In the genomic region with DNA sequence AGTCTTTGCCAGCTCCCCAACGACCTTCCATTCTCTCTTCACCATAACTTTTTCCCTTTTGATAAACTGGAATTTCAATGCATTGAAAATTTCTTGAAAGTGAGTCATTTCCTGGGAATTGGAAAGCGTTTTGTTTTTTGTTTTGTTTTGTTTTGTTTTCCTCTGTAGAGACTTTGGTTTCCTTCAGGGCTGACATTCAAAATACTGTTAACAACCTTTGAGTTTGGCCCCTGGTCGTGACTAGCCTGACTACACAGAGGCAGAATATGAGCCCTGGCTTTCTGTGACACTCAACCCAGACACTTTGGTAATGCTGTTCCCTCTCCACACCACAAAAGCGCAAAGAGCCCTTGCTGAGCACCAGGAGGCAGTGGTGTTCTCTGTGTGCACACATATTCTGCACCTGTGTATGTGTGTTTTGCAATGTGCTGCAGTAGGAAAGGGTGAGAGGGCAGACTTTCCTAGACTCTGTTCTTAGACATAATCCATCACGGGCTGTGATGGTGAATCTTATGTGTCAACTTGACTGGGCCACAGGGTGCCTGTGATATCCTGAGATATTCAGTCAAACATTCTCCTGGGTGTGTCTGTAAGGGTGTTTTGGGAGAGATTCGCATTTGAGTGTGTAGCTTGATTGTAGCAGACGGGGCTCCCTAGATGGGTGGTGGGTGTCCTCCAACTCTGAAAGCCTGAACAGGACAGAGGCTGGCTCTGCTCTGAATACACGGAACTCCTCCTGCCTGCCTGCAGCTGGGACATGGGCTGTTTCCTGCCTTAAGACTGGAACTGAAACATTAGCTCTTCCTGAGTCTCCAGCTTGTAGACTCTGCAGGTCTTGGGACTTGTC, we compare ENCODE assay signal across 1 cellular context.
A peak's percentile ranks its signal among the peaks of the same experiment; 100 is the strongest.
TF ChIP-seq lines count a peak whose summit lies in the region.

No MANE protein-coding gene starts in this region.

TF ChIP-seq in K562, 482 proteins besides CTCF, POLR2A, EP300 and RAD21 (continued from another document and continues in another):
- TF ChIP-seq, protein P1, sequence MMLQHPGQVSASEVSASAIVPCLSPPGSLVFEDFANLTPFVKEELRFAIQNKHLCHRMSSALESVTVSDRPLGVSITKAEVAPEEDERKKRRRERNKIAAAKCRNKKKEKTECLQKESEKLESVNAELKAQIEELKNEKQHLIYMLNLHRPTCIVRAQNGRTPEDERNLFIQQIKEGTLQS (IDR thresholded peaks at IDR 0.05) = peak; percentile 29; the same call in 1 of the 2 replicates
- TF ChIP-seq, protein P1 (CRISPR knock-in tag; conservative IDR thresholded peaks at IDR 0.05) = no peak
- TF ChIP-seq JUND (IDR thresholded peaks at IDR 0.05; ENCODE audit: borderline replicate concordance, low read depth, low read length) = peak; percentile 44; the same call in 1 of the 2 replicates
- TF ChIP-seq JUND (tag; IDR thresholded peaks at IDR 0.05; ENCODE audit: borderline replicate concordance, low read depth, low read length) = no peak
- no peak for TF ChIP-seq MBD2 (IDR thresholded peaks at IDR 0.05; ENCODE audit: borderline replicate concordance, low read depth)
- no peak for TF ChIP-seq ZNF584 (CRISPR knock-in tag; IDR thresholded peaks at IDR 0.05; ENCODE audit: low read depth)
- TF ChIP-seq, protein P2, sequence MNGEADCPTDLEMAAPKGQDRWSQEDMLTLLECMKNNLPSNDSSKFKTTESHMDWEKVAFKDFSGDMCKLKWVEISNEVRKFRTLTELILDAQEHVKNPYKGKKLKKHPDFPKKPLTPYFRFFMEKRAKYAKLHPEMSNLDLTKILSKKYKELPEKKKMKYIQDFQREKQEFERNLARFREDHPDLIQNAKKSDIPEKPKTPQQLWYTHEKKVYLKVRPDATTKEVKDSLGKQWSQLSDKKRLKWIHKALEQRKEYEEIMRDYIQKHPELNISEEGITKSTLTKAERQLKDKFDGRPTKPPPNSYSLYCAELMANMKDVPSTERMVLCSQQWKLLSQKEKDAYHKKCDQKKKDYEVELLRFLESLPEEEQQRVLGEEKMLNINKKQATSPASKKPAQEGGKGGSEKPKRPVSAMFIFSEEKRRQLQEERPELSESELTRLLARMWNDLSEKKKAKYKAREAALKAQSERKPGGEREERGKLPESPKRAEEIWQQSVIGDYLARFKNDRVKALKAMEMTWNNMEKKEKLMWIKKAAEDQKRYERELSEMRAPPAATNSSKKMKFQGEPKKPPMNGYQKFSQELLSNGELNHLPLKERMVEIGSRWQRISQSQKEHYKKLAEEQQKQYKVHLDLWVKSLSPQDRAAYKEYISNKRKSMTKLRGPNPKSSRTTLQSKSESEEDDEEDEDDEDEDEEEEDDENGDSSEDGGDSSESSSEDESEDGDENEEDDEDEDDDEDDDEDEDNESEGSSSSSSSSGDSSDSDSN (IDR thresholded peaks at IDR 0.05; ENCODE audit: borderline replicate concordance in 1 of 2, low read depth in 2 of 2, low read length in 2 of 2) = no peak
- TF ChIP-seq MYBL2 (IDR thresholded peaks at IDR 0.05; ENCODE audit: low read depth) = no peak
- no peak for TF ChIP-seq MYBL2 (CRISPR knock-in tag; IDR thresholded peaks at IDR 0.05; ENCODE audit: borderline replicate concordance)
- no peak for TF ChIP-seq ZNF12 (CRISPR knock-in tag; IDR thresholded peaks at IDR 0.05)
- TF ChIP-seq, protein P3, sequence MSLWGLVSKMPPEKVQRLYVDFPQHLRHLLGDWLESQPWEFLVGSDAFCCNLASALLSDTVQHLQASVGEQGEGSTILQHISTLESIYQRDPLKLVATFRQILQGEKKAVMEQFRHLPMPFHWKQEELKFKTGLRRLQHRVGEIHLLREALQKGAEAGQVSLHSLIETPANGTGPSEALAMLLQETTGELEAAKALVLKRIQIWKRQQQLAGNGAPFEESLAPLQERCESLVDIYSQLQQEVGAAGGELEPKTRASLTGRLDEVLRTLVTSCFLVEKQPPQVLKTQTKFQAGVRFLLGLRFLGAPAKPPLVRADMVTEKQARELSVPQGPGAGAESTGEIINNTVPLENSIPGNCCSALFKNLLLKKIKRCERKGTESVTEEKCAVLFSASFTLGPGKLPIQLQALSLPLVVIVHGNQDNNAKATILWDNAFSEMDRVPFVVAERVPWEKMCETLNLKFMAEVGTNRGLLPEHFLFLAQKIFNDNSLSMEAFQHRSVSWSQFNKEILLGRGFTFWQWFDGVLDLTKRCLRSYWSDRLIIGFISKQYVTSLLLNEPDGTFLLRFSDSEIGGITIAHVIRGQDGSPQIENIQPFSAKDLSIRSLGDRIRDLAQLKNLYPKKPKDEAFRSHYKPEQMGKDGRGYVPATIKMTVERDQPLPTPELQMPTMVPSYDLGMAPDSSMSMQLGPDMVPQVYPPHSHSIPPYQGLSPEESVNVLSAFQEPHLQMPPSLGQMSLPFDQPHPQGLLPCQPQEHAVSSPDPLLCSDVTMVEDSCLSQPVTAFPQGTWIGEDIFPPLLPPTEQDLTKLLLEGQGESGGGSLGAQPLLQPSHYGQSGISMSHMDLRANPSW (CRISPR knock-in tag; IDR thresholded peaks at IDR 0.05) = no peak
- no peak for TF ChIP-seq L3MBTL2 (IDR thresholded peaks at IDR 0.05)
- no peak for TF ChIP-seq TAF15 (IDR thresholded peaks at IDR 0.05; ENCODE audit: low read depth, low read length)
- TF ChIP-seq ZNF253 (CRISPR knock-in tag; conservative IDR thresholded peaks at IDR 0.05) = no peak
- TF ChIP-seq, protein P4, sequence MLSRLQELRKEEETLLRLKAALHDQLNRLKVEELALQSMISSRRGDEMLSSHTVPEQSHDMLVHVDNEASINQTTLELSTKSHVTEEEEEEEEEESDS (CRISPR knock-in tag; IDR thresholded peaks at IDR 0.05) = no peak
- TF ChIP-seq BCOR (IDR thresholded peaks at IDR 0.05) = peak; percentile 13; the same call in 1 of the 2 replicates
- TF ChIP-seq ZBTB8A (IDR thresholded peaks at IDR 0.05; ENCODE audit: partially characterized antibody) = no peak
- no peak for TF ChIP-seq NFE2L1 (tag; IDR thresholded peaks at IDR 0.05; ENCODE audit: borderline replicate concordance, low read depth)
- TF ChIP-seq, protein P5, sequence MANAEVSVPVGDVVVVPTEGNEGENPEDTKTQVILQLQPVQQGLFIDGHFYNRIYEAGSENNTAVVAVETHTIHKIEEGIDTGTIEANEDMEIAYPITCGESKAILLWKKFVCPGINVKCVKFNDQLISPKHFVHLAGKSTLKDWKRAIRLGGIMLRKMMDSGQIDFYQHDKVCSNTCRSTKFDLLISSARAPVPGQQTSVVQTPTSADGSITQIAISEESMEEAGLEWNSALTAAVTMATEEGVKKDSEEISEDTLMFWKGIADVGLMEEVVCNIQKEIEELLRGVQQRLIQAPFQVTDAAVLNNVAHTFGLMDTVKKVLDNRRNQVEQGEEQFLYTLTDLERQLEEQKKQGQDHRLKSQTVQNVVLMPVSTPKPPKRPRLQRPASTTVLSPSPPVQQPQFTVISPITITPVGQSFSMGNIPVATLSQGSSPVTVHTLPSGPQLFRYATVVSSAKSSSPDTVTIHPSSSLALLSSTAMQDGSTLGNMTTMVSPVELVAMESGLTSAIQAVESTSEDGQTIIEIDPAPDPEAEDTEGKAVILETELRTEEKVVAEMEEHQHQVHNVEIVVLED (CRISPR knock-in tag; IDR thresholded peaks at IDR 0.05) = no peak
- TF ChIP-seq ZNF644 (tag; IDR thresholded peaks at IDR 0.05; ENCODE audit: low read depth) = no peak
- no peak for TF ChIP-seq SMAD3 (CRISPR knock-in tag; conservative IDR thresholded peaks at IDR 0.05)
- TF ChIP-seq, protein P6, sequence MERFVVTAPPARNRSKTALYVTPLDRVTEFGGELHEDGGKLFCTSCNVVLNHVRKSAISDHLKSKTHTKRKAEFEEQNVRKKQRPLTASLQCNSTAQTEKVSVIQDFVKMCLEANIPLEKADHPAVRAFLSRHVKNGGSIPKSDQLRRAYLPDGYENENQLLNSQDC (CRISPR knock-in tag; IDR thresholded peaks at IDR 0.05) = no peak
- TF ChIP-seq ZNF24 (IDR thresholded peaks at IDR 0.05) = no peak
- TF ChIP-seq CHCHD3 (CRISPR knock-in tag; IDR thresholded peaks at IDR 0.05) = no peak
- peak; percentile 43; the same call in 1 of the 2 replicates for TF ChIP-seq HSF4 (CRISPR knock-in tag; IDR thresholded peaks at IDR 0.05; ENCODE audit: borderline replicate concordance)
- TF ChIP-seq RAD51 (IDR thresholded peaks at IDR 0.05; ENCODE audit: borderline replicate concordance, low read depth) = no peak
- TF ChIP-seq DDX20 (tag; IDR thresholded peaks at IDR 0.05; ENCODE audit: low read depth) = no peak
- TF ChIP-seq, protein P7, sequence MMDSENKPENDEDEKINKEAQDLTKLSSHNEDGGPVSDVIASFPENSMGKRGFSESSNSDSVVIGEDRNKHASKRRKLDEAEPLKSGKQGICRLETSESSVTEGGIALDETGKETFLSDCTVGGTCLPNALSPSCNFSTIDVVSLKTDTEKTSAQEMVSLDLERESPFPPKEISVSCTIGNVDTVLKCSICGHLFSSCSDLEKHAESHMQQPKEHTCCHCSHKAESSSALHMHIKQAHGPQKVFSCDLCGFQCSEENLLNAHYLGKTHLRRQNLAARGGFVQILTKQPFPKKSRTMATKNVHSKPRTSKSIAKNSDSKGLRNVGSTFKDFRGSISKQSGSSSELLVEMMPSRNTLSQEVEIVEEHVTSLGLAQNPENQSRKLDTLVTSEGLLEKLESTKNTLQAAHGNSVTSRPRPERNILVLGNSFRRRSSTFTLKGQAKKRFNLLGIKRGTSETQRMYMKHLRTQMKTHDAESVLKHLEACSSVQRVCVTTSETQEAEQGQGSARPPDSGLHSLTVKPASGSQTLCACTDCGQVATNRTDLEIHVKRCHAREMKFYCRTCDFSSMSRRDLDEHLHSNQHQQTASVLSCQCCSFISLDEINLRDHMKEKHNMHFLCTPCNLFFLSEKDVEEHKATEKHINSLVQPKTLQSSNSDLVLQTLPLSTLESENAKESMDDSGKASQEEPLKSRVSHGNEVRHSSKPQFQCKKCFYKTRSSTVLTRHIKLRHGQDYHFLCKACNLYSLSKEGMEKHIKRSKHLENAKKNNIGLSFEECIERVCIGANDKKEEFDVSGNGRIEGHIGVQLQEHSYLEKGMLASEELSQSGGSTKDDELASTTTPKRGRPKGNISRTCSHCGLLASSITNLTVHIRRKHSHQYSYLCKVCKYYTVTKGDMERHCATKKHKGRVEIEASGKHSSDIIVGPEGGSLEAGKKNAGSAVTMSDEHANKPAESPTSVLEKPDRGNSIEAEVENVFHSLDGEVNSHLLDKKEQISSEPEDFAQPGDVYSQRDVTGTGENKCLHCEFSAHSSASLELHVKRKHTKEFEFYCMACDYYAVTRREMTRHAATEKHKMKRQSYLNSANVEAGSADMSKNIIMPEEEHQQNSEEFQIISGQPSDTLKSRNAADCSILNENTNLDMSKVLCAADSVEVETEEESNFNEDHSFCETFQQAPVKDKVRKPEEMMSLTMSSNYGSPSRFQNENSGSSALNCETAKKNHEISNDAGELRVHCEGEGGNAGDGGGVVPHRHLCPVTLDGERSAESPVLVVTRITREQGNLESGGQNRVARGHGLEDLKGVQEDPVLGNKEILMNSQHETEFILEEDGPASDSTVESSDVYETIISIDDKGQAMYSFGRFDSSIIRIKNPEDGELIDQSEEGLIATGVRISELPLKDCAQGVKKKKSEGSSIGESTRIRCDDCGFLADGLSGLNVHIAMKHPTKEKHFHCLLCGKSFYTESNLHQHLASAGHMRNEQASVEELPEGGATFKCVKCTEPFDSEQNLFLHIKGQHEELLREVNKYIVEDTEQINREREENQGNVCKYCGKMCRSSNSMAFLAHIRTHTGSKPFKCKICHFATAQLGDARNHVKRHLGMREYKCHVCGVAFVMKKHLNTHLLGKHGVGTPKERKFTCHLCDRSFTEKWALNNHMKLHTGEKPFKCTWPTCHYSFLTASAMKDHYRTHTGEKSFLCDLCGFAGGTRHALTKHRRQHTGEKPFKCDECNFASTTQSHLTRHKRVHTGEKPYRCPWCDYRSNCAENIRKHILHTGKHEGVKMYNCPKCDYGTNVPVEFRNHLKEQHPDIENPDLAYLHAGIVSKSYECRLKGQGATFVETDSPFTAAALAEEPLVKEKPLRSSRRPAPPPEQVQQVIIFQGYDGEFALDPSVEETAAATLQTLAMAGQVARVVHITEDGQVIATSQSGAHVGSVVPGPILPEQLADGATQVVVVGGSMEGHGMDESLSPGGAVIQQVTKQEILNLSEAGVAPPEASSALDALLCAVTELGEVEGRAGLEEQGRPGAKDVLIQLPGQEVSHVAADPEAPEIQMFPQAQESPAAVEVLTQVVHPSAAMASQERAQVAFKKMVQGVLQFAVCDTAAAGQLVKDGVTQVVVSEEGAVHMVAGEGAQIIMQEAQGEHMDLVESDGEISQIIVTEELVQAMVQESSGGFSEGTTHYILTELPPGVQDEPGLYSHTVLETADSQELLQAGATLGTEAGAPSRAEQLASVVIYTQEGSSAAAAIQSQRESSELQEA (IDR thresholded peaks at IDR 0.05; ENCODE audit: low read depth) = no peak
- TF ChIP-seq, protein P8, sequence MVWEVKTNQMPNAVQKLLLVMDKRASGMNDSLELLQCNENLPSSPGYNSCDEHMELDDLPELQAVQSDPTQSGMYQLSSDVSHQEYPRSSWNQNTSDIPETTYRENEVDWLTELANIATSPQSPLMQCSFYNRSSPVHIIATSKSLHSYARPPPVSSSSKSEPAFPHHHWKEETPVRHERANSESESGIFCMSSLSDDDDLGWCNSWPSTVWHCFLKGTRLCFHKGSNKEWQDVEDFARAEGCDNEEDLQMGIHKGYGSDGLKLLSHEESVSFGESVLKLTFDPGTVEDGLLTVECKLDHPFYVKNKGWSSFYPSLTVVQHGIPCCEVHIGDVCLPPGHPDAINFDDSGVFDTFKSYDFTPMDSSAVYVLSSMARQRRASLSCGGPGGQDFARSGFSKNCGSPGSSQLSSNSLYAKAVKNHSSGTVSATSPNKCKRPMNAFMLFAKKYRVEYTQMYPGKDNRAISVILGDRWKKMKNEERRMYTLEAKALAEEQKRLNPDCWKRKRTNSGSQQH (CRISPR knock-in tag; IDR thresholded peaks at IDR 0.05) = no peak
- no peak for TF ChIP-seq ZFP36 (IDR thresholded peaks at IDR 0.05; ENCODE audit: low read depth, low read length, partially characterized antibody)
- no peak for TF ChIP-seq HDAC2 (IDR thresholded peaks at IDR 0.05)
- no peak for TF ChIP-seq FUS (optimal IDR thresholded peaks at IDR 0.05; ENCODE audit: low read depth, low read length)
- TF ChIP-seq ARID1B (IDR thresholded peaks at IDR 0.05) = no peak
- no peak for TF ChIP-seq TCF7L2 (IDR thresholded peaks at IDR 0.05; ENCODE audit: low read depth, low read length)
- no peak for TF ChIP-seq MCM2 (IDR thresholded peaks at IDR 0.05; ENCODE audit: low read depth)
- no peak for TF ChIP-seq BDP1 (IDR thresholded peaks at IDR 0.05; ENCODE audit: insufficient read depth, insufficient read length)
- peak; percentile 33; the same call in 1 of the 2 replicates for TF ChIP-seq NR2C1 (IDR thresholded peaks at IDR 0.05)
- peak; percentile 58 for TF ChIP-seq NR2C1 (tag; IDR thresholded peaks at IDR 0.05)
- TF ChIP-seq ZNF766 (CRISPR knock-in tag; conservative IDR thresholded peaks at IDR 0.05) = no peak
- TF ChIP-seq TSC22D4 (tag; IDR thresholded peaks at IDR 0.05) = no peak
- peak in 1 of 2 experiments; percentile 31; a peak in 1 of 4 replicates for TF ChIP-seq TBL1XR1 (IDR thresholded peaks at IDR 0.05; ENCODE audit: low read length in 2 of 2)
